8 cellular contexts compared by ENCODE assay signal in the genomic region with DNA sequence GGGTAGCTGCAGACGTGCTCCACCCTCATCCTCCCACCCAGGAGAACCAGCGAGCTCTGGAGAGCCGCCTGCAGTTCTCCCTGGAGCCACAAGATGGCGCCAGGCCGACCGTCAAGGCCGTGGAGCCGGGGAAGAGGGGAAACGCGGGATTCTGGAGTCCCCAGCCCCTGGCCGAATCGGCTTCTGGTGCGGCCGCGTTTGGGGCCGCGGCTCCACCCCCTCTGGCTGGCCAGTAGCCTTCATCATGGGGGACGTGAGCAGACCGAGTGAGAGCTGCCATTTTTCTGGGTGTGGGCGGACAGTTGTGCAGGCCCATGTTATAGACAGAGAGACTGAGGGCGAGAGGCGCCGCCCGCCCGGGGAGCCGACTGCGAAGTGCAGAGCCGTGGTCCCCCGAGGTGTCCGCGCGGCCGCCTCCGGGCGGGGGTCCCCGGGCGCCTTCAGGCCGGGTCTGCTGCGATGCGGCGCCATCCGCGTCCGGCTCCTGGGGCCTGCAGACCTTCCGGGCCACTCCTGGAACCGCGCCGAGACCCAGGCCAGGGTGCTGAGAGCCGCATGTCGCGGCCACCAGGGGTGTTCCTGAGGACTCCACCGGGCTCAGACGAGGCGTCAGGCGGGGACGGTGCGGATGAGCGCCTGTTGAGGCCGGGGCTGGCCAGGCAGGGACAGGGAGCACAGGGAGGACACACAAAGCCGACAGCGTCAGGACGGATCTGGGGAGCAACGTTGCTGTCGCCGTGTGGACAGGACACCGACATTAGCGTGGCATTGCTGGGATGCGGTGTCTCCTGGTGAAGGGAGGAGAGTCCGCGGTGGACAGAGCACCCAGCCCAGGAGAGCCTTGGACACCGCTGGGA.
DNase-seq lines count a peak whose midpoint lies in the region; ATAC-seq, FAIRE-seq and TF ChIP-seq lines count a peak whose summit lies in the region.

No MANE protein-coding gene starts in this region.

- H3K4me1 ChIP-seq in K562 (replicated peaks in 1 of 2; ENCODE audit: control insufficient read depth in 2 of 2, insufficient read depth in 2 of 2, low read length in 2 of 2), result peaks cover 0 to 10% of the 10 kb centered on the region in 2 experiments; a peak in 2 of 5 replicates

- TF ChIP-seq EP300 in Ishikawa (IDR thresholded peaks at IDR 0.05; ENCODE audit: borderline replicate concordance) (no peak), K562 (IDR thresholded peaks at IDR 0.05; ENCODE audit: low read length) (no peak)

- no peak overlapping the region for H3K27ac ChIP-seq in K562 (ENCODE audit: extremely low read depth, low read depth, low read length)

- peak; percentile 78 for DNase-seq in CD1c-positive myeloid dendritic cell (ENCODE audit: extremely low spot score)
- peak; percentile 36 for DNase-seq in SW480 (ENCODE audit: low spot score)
- peak; percentile 78 to 88 (median 84) for DNase-seq in K562 (ENCODE audit: extremely low read depth in 1 of 4, low spot score in 3 of 4)
- DNase-seq in iPS DF 19.7 (ENCODE audit: low read depth, low spot score), result peak; percentile 50
- no peak for DNase-seq in skeletal muscle cell (ENCODE audit: low read depth)
- no peak for DNase-seq in GF-D8 (lab: John Stamatoyannopoulos, UW)

- TF ChIP-seq RAD21 in Ishikawa (IDR thresholded peaks at IDR 0.05; ENCODE audit: low read depth) (peak; percentile 77), K562 (CRISPR knock-in tag; conservative IDR thresholded peaks at IDR 0.05 in 1 of 2, IDR thresholded peaks at IDR 0.05 in 1 of 2) (peak; percentile 62 to 68)

- in situ Hi-C loops in K562 (cut with MboI), result no loop called here

- intact Hi-C loops in K562 (cut with micrococcal nuclease), result loop anchor here (1.0 to 10.0 kb wide), 2 partner anchors 658 to 1112 kb away; no protein-coding TSS in a partner anchor

- H3K4me3 ChIP-seq in K562 (no peak overlapping the region), skeletal muscle cell (ENCODE audit: low read depth, low read length) (peak overlapping the region; percentile 27)

- TF ChIP-seq CTCF in K562 (IDR thresholded peaks at IDR 0.05 in 2 of 3, conservative IDR thresholded peaks at IDR 0.05 in 1 of 3; ENCODE audit: insufficient read depth in 2 of 3, low read depth in 1 of 3, low read length in 3 of 3), result peak; percentile 82 to 93 (median 88)

- peak; percentile 77 for FAIRE-seq in K562 (lab: Jason Lieb, UNC)

- ATAC-seq in GM19372 (IDR thresholded peaks at IDR 0.05; ENCODE audit: low read depth, unreplicated experiment), result peak; percentile 82
- ATAC-seq in K562, result peak; percentile 96

- no peaks in the 10 kb centered on the region for H3K36me3 ChIP-seq in K562 (ENCODE audit: control insufficient read depth, insufficient read depth, low read length)

- H3K4me2 ChIP-seq in K562 (ENCODE audit: insufficient read depth, low read length), result peak overlapping the region; percentile 61

- H3K27me3 ChIP-seq in K562 (ENCODE audit: control insufficient read depth in 2 of 2, insufficient read depth in 2 of 2, low read length in 2 of 2), result peaks cover 4 to 41% of the 10 kb centered on the region in 2 experiments; a peak in 2 of 5 replicates

- no TSS peak for BruUV-seq in K562 (replicated peaks; lab: Mats Ljungman, UMichigan)

- H3K9me1 ChIP-seq in K562 (ENCODE audit: control insufficient read depth, insufficient read depth, low read length), result no peaks in the 10 kb centered on the region

- no peaks in the 10 kb centered on the region for H3K9me3 ChIP-seq in K562 (replicated peaks; ENCODE audit: control insufficient read depth, insufficient read depth, low read depth, low read length)

- 0 out of 2 replicates have a peak, but pooled peaks cover 7% of the 10 kb centered on the region for H4K20me1 ChIP-seq in K562 (replicated peaks; ENCODE audit: control insufficient read depth, insufficient read depth, low read length)

- no peak for TF ChIP-seq POLR2A in K562 (conservative IDR thresholded peaks at IDR 0.05)

- POLR2A ChIA-PET in K562 (lab: Yijun Ruan, JAX), result interaction anchor here (0.6 to 0.7 kb wide), 3 partner anchors 63 to 591 kb away, joined by 3 read pairs; no protein-coding TSS in a partner anchor

- WGBS in K562 (ENCODE audit: insufficient coverage, low coverage, missing lambda C conversion rate), result 12% methylated on average over 41 of the region's 71 CpGs

- H3K79me2 ChIP-seq in K562 (ENCODE audit: control insufficient read depth, insufficient read depth, low read length), result no peaks in the 10 kb centered on the region

- peak overlapping the region in 1 of 2 experiments; percentile 87; a peak in 2 of 4 replicates for H3K9ac ChIP-seq in K562 (ENCODE audit: insufficient read depth in 1 of 2, low read depth in 2 of 2, low read length in 2 of 2)

- CTCF ChIA-PET in K562 (lab: Yijun Ruan, JAX; ENCODE audit: low intra/inter-chr PET ratio), result interaction anchor here (0.6 to 1.2 kb wide), 4 partner anchors 19 to 661 kb away, joined by 3 to 6 read pairs (median 4); no protein-coding TSS in a partner anchor

- H2AFZ ChIP-seq in K562 (ENCODE audit: low read depth, low read length), result 0 out of 2 replicates have a peak overlapping the region, but pooled peaks have one; percentile 16

TF ChIP-seq in Ishikawa, 13 proteins besides CTCF, POLR2A, EP300 and RAD21:
- TF ChIP-seq TCF12 (IDR thresholded peaks at IDR 0.05; ENCODE audit: low read depth) (no peak), YY1 (IDR thresholded peaks at IDR 0.05; ENCODE audit: low read depth) (no peak), EGR1 (IDR thresholded peaks at IDR 0.05) (peak; percentile 16; the same call in 1 of the 2 replicates), ZBTB7A (IDR thresholded peaks at IDR 0.05; ENCODE audit: low read depth) (0 out of 2 replicates have a peak, but pooled peaks have one; percentile 30), CEBPB (IDR thresholded peaks at IDR 0.05) (no peak)

TF ChIP-seq in K562, 482 proteins besides CTCF, POLR2A, EP300 and RAD21 (continues in another document):
- TF ChIP-seq EP400 (IDR thresholded peaks at IDR 0.05) (no peak), NEUROD1 (IDR thresholded peaks at IDR 0.05; ENCODE audit: borderline replicate concordance, low read depth, low read length, partially characterized antibody) (no peak), POLR2AphosphoS5 (IDR thresholded peaks at IDR 0.05; ENCODE audit: control insufficient read depth, insufficient read depth, low read depth, low read length) (no peak), YY1 (IDR thresholded peaks at IDR 0.05; ENCODE audit: borderline replicate concordance in 1 of 3, control insufficient read depth in 1 of 3, extremely low read depth in 1 of 3, insufficient read depth in 3 of 3, insufficient read length in 1 of 3, insufficient replicate concordance in 2 of 3, low read depth in 1 of 3, low read length in 2 of 3) (peak in 1 of 3 experiments; percentile 33), SMC3 (conservative IDR thresholded peaks at IDR 0.05; ENCODE audit: insufficient read depth, low read depth, low read length) (peak; percentile 80), NFATC3 (IDR thresholded peaks at IDR 0.05) (peak; percentile 87; the same call in 1 of the 2 replicates), XRCC5 (IDR thresholded peaks at IDR 0.05; ENCODE audit: low read depth, low read length) (0 out of 2 replicates have a peak, but pooled peaks have one; percentile 41), ZNF282 (CRISPR knock-in tag; IDR thresholded peaks at IDR 0.05) (no peak), ZKSCAN8 (CRISPR knock-in tag; IDR thresholded peaks at IDR 0.05) (no peak), RB1 (IDR thresholded peaks at IDR 0.05; ENCODE audit: low read depth) (peak; percentile 51; the same call in 1 of the 2 replicates), EGR1 (conservative IDR thresholded peaks at IDR 0.05) (peak; percentile 41), MCM5 (IDR thresholded peaks at IDR 0.05; ENCODE audit: low read depth) (no peak), XRCC4 (IDR thresholded peaks at IDR 0.05; ENCODE audit: extremely low read depth, insufficient read depth, insufficient read length) (no peak), ZNF263 (CRISPR knock-in tag; IDR thresholded peaks at IDR 0.05; ENCODE audit: borderline replicate concordance) (peak; percentile 82; the same call in 1 of the 2 replicates), CREB3L1 (IDR thresholded peaks at IDR 0.05; ENCODE audit: borderline replicate concordance, low read depth) (no peak), SNIP1 (IDR thresholded peaks at IDR 0.05; ENCODE audit: low read depth) (peak; percentile 68), ZFX (CRISPR knock-in tag; IDR thresholded peaks at IDR 0.05) (0 out of 2 replicates have a peak, but pooled peaks have one; percentile 5)
- TF ChIP-seq, protein P1, sequence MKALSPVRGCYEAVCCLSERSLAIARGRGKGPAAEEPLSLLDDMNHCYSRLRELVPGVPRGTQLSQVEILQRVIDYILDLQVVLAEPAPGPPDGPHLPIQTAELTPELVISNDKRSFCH (CRISPR knock-in tag; IDR thresholded peaks at IDR 0.05), result no peak
- TF ChIP-seq, protein P1 (tag; IDR thresholded peaks at IDR 0.05), result no peak

Comparison
In these comparisons a context has a peak if more than half of its experiments do, and no peak if none do; other contexts are left out.
1. DNase-seq: peak in CD1c-positive myeloid dendritic cell (single experiment), SW480 (single experiment), K562 (4 of 4) and iPS DF 19.7 (single experiment); none in skeletal muscle cell (single experiment) and GF-D8 (single experiment).